In the genomic region with DNA sequence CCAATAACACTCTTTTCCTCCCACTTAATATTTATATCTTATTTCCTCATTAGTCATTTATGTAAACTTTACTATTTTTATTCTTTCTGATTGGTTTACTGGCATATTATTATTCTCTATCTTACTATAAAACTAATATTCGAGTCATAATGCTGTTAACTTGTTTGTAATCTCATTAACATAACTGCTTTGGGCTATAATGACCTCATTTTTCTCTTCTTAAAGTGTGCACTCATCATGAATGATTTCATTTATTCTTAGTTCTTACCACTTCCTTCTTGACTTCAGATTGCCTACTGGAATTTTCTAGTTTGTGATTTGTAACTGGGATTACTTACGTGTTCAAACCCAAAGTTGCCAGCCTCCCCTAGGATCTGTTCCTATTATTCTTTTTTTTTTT, we compare ENCODE assay signal across 18 cellular contexts.
"Had no signal": no experiment of that assay in that cellular context is flagged by ENCODE, and none has a peak within 500 bp of the region (broad histone marks: within the 10 kb centered on the region; RNA-seq: fewer than 3 reads in every experiment).

No MANE protein-coding gene starts in this region.

- ATAC-seq: effector memory CD8-positive, alpha-beta T cell had no signal

- H3K4me1 ChIP-seq: ascending aorta had no signal

- H3K27me3 Mint-ChIP-seq: activated naive CD4-positive, alpha-beta T cell treated with anti-CD3 and anti-CD28 coated beads, Interleukin-2, amount 50 U/mL, for 24 hours; effector memory CD8-positive, alpha-beta T cell; stimulated activated naive CD8-positive, alpha-beta T cell treated with anti-CD3 and anti-CD28 coated beads, Interleukin-15, Interleukin-2, amounts not matched to agents 100 ng/mL and 50 ng/mL, for 24 hours had no signal

- H3K27me3 ChIP-seq: ascending aorta, gastrocnemius medialis, suprapubic skin, transverse colon had no signal

- H3K4me3 ChIP-seq: ascending aorta, gastrocnemius medialis, suprapubic skin, transverse colon had no signal

- H3K9me3 ChIP-seq: ascending aorta, gastrocnemius medialis, suprapubic skin, transverse colon had no signal

- H3K4me3 Mint-ChIP-seq: activated naive CD4-positive, alpha-beta T cell treated with anti-CD3 and anti-CD28 coated beads, Interleukin-2, amount 50 U/mL, for 24 hours; effector memory CD8-positive, alpha-beta T cell; nephron progenitor cell; stimulated activated naive CD8-positive, alpha-beta T cell treated with anti-CD3 and anti-CD28 coated beads, Interleukin-15, Interleukin-2, amounts not matched to agents 100 ng/mL and 50 ng/mL, for 24 hours had no signal

- H3K27ac Mint-ChIP-seq: activated naive CD4-positive, alpha-beta T cell treated with anti-CD3 and anti-CD28 coated beads, Interleukin-2, amount 50 U/mL, for 24 hours; effector memory CD8-positive, alpha-beta T cell; nephron progenitor cell; stimulated activated naive CD8-positive, alpha-beta T cell treated with anti-CD3 and anti-CD28 coated beads, Interleukin-15, Interleukin-2, amounts not matched to agents 100 ng/mL and 50 ng/mL, for 24 hours had no signal

- H3K36me3 Mint-ChIP-seq: activated naive CD4-positive, alpha-beta T cell treated with anti-CD3 and anti-CD28 coated beads, Interleukin-2, amount 50 U/mL, for 24 hours had no signal

- DNase-seq: activated CD4-positive, alpha-beta T cell treated with anti-CD3 and anti-CD28 coated beads, Interleukin-2, amount 50 U/mL, for 1 hour; activated CD4-positive, CD25-positive, alpha-beta regulatory T cell treated with anti-CD3 and anti-CD28 coated beads, Interleukin-2, amount 50 U/mL, for 72 hours; activated CD8-positive, alpha-beta memory T cell treated with anti-CD3 and anti-CD28 coated beads, Interleukin-2, amount 50 U/mL, for 4 hours; activated effector memory CD4-positive, alpha-beta T cell treated with anti-CD3 and anti-CD28 coated beads, Interleukin-2, amount 50 U/mL, for 16 hours; activated T-cell treated with anti-CD3 and anti-CD28 coated beads, Interleukin-2, amount 50 U/mL, for 48 hours; effector memory CD8-positive, alpha-beta T cell; gastrocnemius medialis; midbrain; nephron progenitor cell; stimulated activated CD4-positive, alpha-beta T cell treated with anti-CD3 and anti-CD28 coated beads, Interleukin-15, amount 100 ng/mL, for 24 hours; stimulated activated CD4-positive, alpha-beta T cell treated with anti-CD3 and anti-CD28 coated beads, Interleukin-2, amount 100 ng/mL, for 48 hours; T1000; transverse colon had no signal

- FAIRE-seq: keratinocyte had no signal

- H3K27ac ChIP-seq: ascending aorta, gastrocnemius medialis, suprapubic skin had no signal

- H3K4me1 Mint-ChIP-seq: activated naive CD4-positive, alpha-beta T cell treated with anti-CD3 and anti-CD28 coated beads, Interleukin-2, amount 50 U/mL, for 24 hours had no signal

- H3K36me3 ChIP-seq: ascending aorta, gastrocnemius medialis, suprapubic skin, transverse colon had no signal

- H3K9me3 Mint-ChIP-seq: activated naive CD4-positive, alpha-beta T cell treated with anti-CD3 and anti-CD28 coated beads, Interleukin-2, amount 50 U/mL, for 24 hours; effector memory CD8-positive, alpha-beta T cell; nephron progenitor cell had no signal
